ENCODE assay signal across 1 cellular context in genomic region chr1:151134991-151135390, GRCh38.
TF ChIP-seq lines count a peak whose summit lies in the region.

No MANE protein-coding gene starts in this region.

TF ChIP-seq in WTC11, 78 proteins besides CTCF, POLR2A, EP300 and RAD21 (continued from another document):
- TF ChIP-seq NR1H2 (CRISPR knock-in tag; IDR thresholded peaks at IDR 0.05) (no peak), TCF7 (CRISPR knock-in tag; IDR thresholded peaks at IDR 0.05; ENCODE audit: low read depth) (no peak), ZNF425 (CRISPR knock-in tag; conservative IDR thresholded peaks at IDR 0.05) (no peak), TEAD4 (CRISPR knock-in tag; IDR thresholded peaks at IDR 0.05) (no peak), KAT7 (CRISPR knock-in tag; IDR thresholded peaks at IDR 0.05; ENCODE audit: borderline replicate concordance) (no peak), AFF4 (CRISPR knock-in tag; IDR thresholded peaks at IDR 0.05; ENCODE audit: borderline replicate concordance) (no peak), E2F4 (CRISPR knock-in tag; IDR thresholded peaks at IDR 0.05; ENCODE audit: borderline replicate concordance, low read depth) (no peak), ZNF263 (CRISPR knock-in tag; IDR thresholded peaks at IDR 0.05; ENCODE audit: low read depth) (no peak)
